Comparison of ENCODE assay signal across 19 cellular contexts in genomic region chr19:7545904-7546303, GRCh38. TPM values are rescaled to one million over a fixed set of nuclear protein-coding genes. Genes with fewer than 3 reads are reported as not detected.
DNase-seq lines count a peak whose midpoint lies in the region; ATAC-seq lines count a peak whose summit lies in the region.
"Had no signal": no experiment of that assay in that cellular context is flagged by ENCODE, and none has a peak within 500 bp of the region (broad histone marks: within the 10 kb centered on the region; RNA-seq: fewer than 3 reads in every experiment).

No MANE protein-coding gene starts in this region.

- peaks cover 21% of the 10 kb centered on the region for H3K4me1 Mint-ChIP-seq in activated CD4-positive, alpha-beta T cell treated with anti-CD3 and anti-CD28 coated beads for 36 hours
- peaks cover 6% of the 10 kb centered on the region for H3K4me1 Mint-ChIP-seq in central memory CD8-positive, alpha-beta T cell
- peaks cover 17 to 35% of the 10 kb centered on the region in 2 donors for H3K4me1 Mint-ChIP-seq in stimulated activated naive B cell treated with anti-CD40 and anti-IgM and Interleukin-4, amounts not matched to agents 10 μg/mL and 1 μg/mL and 100 μg/mL, for 72 hours
- peaks cover 4 to 9% (median 7%) of the 10 kb centered on the region in 3 donors for H3K4me1 Mint-ChIP-seq in CD8-positive, alpha-beta memory T cell

- peak; percentile 84 for ATAC-seq in activated CD4-positive, alpha-beta T cell treated with anti-CD3 and anti-CD28 coated beads for 36 hours
- no peak for ATAC-seq in central memory CD8-positive, alpha-beta T cell (replicated peaks; ENCODE audit: extremely low read depth, poor library complexity, severe bottlenecking)
- ATAC-seq in stimulated activated naive B cell treated with anti-CD40 and anti-IgM and Interleukin-4, amounts not matched to agents 10 μg/mL and 1 μg/mL and 100 μg/mL, for 72 hours (replicated peaks): peak; percentile 78 to 89
- ATAC-seq in HG03442 (IDR thresholded peaks at IDR 0.05; ENCODE audit: unreplicated experiment): no peak
- ATAC-seq: A549, body of pancreas had no signal

- H3K27ac Mint-ChIP-seq in activated CD4-positive, alpha-beta T cell treated with anti-CD3 and anti-CD28 coated beads for 36 hours: peak overlapping the region; percentile 69
- peak overlapping the region; percentile 3 for H3K27ac Mint-ChIP-seq in central memory CD8-positive, alpha-beta T cell (ENCODE audit: low read depth)
- H3K27ac Mint-ChIP-seq in stimulated activated naive B cell treated with anti-CD40 and anti-IgM and Interleukin-4, amounts not matched to agents 10 μg/mL and 1 μg/mL and 100 μg/mL, for 72 hours: no peak overlapping the region
- peak overlapping the region in 4 of 8 donors; percentile 2 to 91 (median 8) for H3K27ac Mint-ChIP-seq in CD8-positive, alpha-beta memory T cell

- intact Hi-C loops in activated CD4-positive, alpha-beta T cell treated with anti-CD3 and anti-CD28 coated beads for 36 hours (cut with DNase I, micrococcal nuclease): no loop called here

- POLR2A ChIA-PET in activated CD4-positive, alpha-beta T cell treated with anti-CD3 and anti-CD28 coated beads for 36 hours (lab: Charles Lee): no interaction called here
- POLR2A ChIA-PET in CD8-positive, alpha-beta memory T cell (lab: Charles Lee): no interaction called here

- no peak overlapping the region for H3K4me3 ChIP-seq in CD8-positive, alpha-beta memory T cell (ENCODE audit: low read length)
- H3K4me3 ChIP-seq: A549, body of pancreas, right atrium auricular region, tibial nerve had no signal

- H3K36me3 Mint-ChIP-seq in activated CD4-positive, alpha-beta T cell treated with anti-CD3 and anti-CD28 coated beads for 36 hours (ENCODE audit: low read depth): peaks cover 25% of the 10 kb centered on the region
- peaks cover 18% of the 10 kb centered on the region for H3K36me3 Mint-ChIP-seq in central memory CD8-positive, alpha-beta T cell (ENCODE audit: insufficient read depth)
- peaks cover 37 to 54% of the 10 kb centered on the region in 2 donors for H3K36me3 Mint-ChIP-seq in stimulated activated naive B cell treated with anti-CD40 and anti-IgM and Interleukin-4, amounts not matched to agents 10 μg/mL and 1 μg/mL and 100 μg/mL, for 72 hours
- H3K36me3 Mint-ChIP-seq in CD8-positive, alpha-beta memory T cell: peaks cover 0 to 49% (median 4%) of the 10 kb centered on the region in 3 donors

- H3K27ac ChIP-seq in CD8-positive, alpha-beta memory T cell (ENCODE audit: low read depth, low read length): no peak overlapping the region
- H3K27ac ChIP-seq: A549, right atrium auricular region had no signal

- peaks cover 13% of the 10 kb centered on the region for H3K36me3 ChIP-seq in CD8-positive, alpha-beta memory T cell (ENCODE audit: insufficient read depth, low read length)

- H3K27me3 Mint-ChIP-seq in activated CD4-positive, alpha-beta T cell treated with anti-CD3 and anti-CD28 coated beads for 36 hours: no peaks in the 10 kb centered on the region
- H3K27me3 Mint-ChIP-seq in central memory CD8-positive, alpha-beta T cell: no peaks in the 10 kb centered on the region
- no peaks in the 10 kb centered on the region for H3K27me3 Mint-ChIP-seq in stimulated activated naive B cell treated with anti-CD40 and anti-IgM and Interleukin-4, amounts not matched to agents 10 μg/mL and 1 μg/mL and 100 μg/mL, for 72 hours
- H3K27me3 Mint-ChIP-seq in CD8-positive, alpha-beta memory T cell: peaks cover 0 to 2% of the 10 kb centered on the region in 2 donors

- no peaks in the 10 kb centered on the region for H3K9me3 ChIP-seq in CD8-positive, alpha-beta memory T cell (ENCODE audit: low read length)
- H3K9me3 ChIP-seq: A549, body of pancreas, right atrium auricular region, tibial nerve had no signal

- no peak overlapping the region for H3K4me3 Mint-ChIP-seq in activated CD4-positive, alpha-beta T cell treated with anti-CD3 and anti-CD28 coated beads for 36 hours
- H3K4me3 Mint-ChIP-seq in central memory CD8-positive, alpha-beta T cell: no peak overlapping the region
- peak overlapping the region; percentile 7 to 17 for H3K4me3 Mint-ChIP-seq in stimulated activated naive B cell treated with anti-CD40 and anti-IgM and Interleukin-4, amounts not matched to agents 10 μg/mL and 1 μg/mL and 100 μg/mL, for 72 hours
- H3K4me3 Mint-ChIP-seq in CD8-positive, alpha-beta memory T cell: no peak overlapping the region

- CTCF ChIA-PET in activated CD4-positive, alpha-beta T cell treated with anti-CD3 and anti-CD28 coated beads for 36 hours (lab: Charles Lee): interaction anchor here (0.6 to 1.9 kb wide), 2 partner anchors 22 to 61 kb away, joined by 3 to 4 read pairs; no protein-coding TSS in a partner anchor
- CTCF ChIA-PET in CD8-positive, alpha-beta memory T cell (lab: Charles Lee): no interaction called here

- no peaks in the 10 kb centered on the region for H3K9me3 Mint-ChIP-seq in activated CD4-positive, alpha-beta T cell treated with anti-CD3 and anti-CD28 coated beads for 36 hours (ENCODE audit: low read depth)
- H3K9me3 Mint-ChIP-seq in central memory CD8-positive, alpha-beta T cell: no peaks in the 10 kb centered on the region
- H3K9me3 Mint-ChIP-seq in stimulated activated naive B cell treated with anti-CD40 and anti-IgM and Interleukin-4, amounts not matched to agents 10 μg/mL and 1 μg/mL and 100 μg/mL, for 72 hours: peaks cover 0 to 2% of the 10 kb centered on the region in 2 donors
- no peaks in the 10 kb centered on the region for H3K9me3 Mint-ChIP-seq in CD8-positive, alpha-beta memory T cell

- H3K4me1 ChIP-seq in CD8-positive, alpha-beta memory T cell (ENCODE audit: insufficient read depth, low read length): no peaks in the 10 kb centered on the region
- H3K4me1 ChIP-seq: A549 had no signal

- peak; percentile 48 for DNase-seq in activated CD4-positive, alpha-beta T cell treated with anti-CD3 and anti-CD28 coated beads for 36 hours
- no peak for DNase-seq in activated CD4-positive, alpha-beta T cell treated with anti-CD3 and anti-CD28 coated beads, Interleukin-2, amount 50 U/mL, for 1 hour
- peak; percentile 67 for DNase-seq in RPMI8226
- DNase-seq in central memory CD8-positive, alpha-beta T cell (ENCODE audit: low spot score in 2 of 2): no peak
- DNase-seq in stimulated activated naive B cell treated with anti-CD40 and anti-IgM and Interleukin-4, amounts not matched to agents 10 μg/mL and 1 μg/mL and 100 μg/mL, for 72 hours: no peak
- no peak for DNase-seq in stimulated activated CD4-positive, alpha-beta T cell treated with anti-CD3 and anti-CD28 coated beads, Interleukin-15, amount 100 ng/mL, for 24 hours
- no peak for DNase-seq in CD8-positive, alpha-beta memory T cell
- DNase-seq: body of pancreas, Calu3, dermis blood vessel endothelial cell, GDM1, IMR-90, mesenchymal stem cell, NCI-H2081 treated with DMSO at 0.1 percent for 48 hours, NCI-H69 had no signal

- no peaks in the 10 kb centered on the region for H3K27me3 ChIP-seq in CD8-positive, alpha-beta memory T cell (ENCODE audit: insufficient read depth, low read length, poor library complexity, severe bottlenecking)
- H3K27me3 ChIP-seq: body of pancreas, right atrium auricular region, tibial nerve had no signal

RNA-seq across cellular contexts. Expression of gene PNPLA6, which starts 10.4 kb away (rescaled TPM):
- 100 to 1,000 TPM in 1 of 2 experiments, 10 to 100 TPM in 1; 82.2 to 108 TPM for total RNA-seq in activated CD4-positive, alpha-beta T cell treated with anti-CD3 and anti-CD28 coated beads for 36 hours
- total RNA-seq in CD8-positive, alpha-beta memory T cell: 100 to 1,000 TPM; 112 to 117 TPM
- polyA plus RNA-seq in CD8-positive, alpha-beta memory T cell: 17.1 TPM

RNA-seq across cellular contexts. Expression of gene MCOLN1, which starts 23.5 kb away (rescaled TPM):
- total RNA-seq in activated CD4-positive, alpha-beta T cell treated with anti-CD3 and anti-CD28 coated beads for 36 hours: 1 to 10 TPM; 6.7 to 7.7 TPM
- 10 to 100 TPM; 19.4 to 19.6 TPM for total RNA-seq in CD8-positive, alpha-beta memory T cell
- 11.6 TPM for polyA plus RNA-seq in CD8-positive, alpha-beta memory T cell

RNA-seq across cellular contexts. Expression of gene ZNF358, which starts 30.0 kb away (rescaled TPM):
- 1 to 10 TPM; 5.1 to 8.5 TPM for total RNA-seq in activated CD4-positive, alpha-beta T cell treated with anti-CD3 and anti-CD28 coated beads for 36 hours
- total RNA-seq in CD8-positive, alpha-beta memory T cell: 1 to 10 TPM; 7.6 to 8.9 TPM
- polyA plus RNA-seq in CD8-positive, alpha-beta memory T cell: 2.5 TPM

RNA-seq across cellular contexts. Expression of gene CAMSAP3, which starts 49.8 kb away (rescaled TPM):
- under 1 TPM; 0.50 to 0.58 TPM for total RNA-seq in activated CD4-positive, alpha-beta T cell treated with anti-CD3 and anti-CD28 coated beads for 36 hours
- under 1 TPM; 0.24 to 0.31 TPM for total RNA-seq in CD8-positive, alpha-beta memory T cell
- polyA plus RNA-seq in CD8-positive, alpha-beta memory T cell: 0.07 TPM
- total RNA-seq: IMR-90, tibial nerve had no signal
- polyA plus RNA-seq: IMR-90 had no signal

RNA-seq across cellular contexts. Expression of gene PEX11G, which starts 57.1 kb away (rescaled TPM):
- 1 to 10 TPM in 1 of 2 experiments, under 1 TPM in 1; 0.51 to 1.1 TPM for total RNA-seq in activated CD4-positive, alpha-beta T cell treated with anti-CD3 and anti-CD28 coated beads for 36 hours
- total RNA-seq in CD8-positive, alpha-beta memory T cell: under 1 TPM; 0.94 to 0.95 TPM
- polyA plus RNA-seq in CD8-positive, alpha-beta memory T cell: 1.7 TPM

Comparison
In these comparisons a context has a peak if more than half of its experiments do, and no peak if none do; other contexts are left out.
1. DNase-seq: peak in activated CD4-positive, alpha-beta T cell treated with anti-CD3 and anti-CD28 coated beads for 36 hours (single experiment) and RPMI8226 (single experiment); none in activated CD4-positive, alpha-beta T cell treated with anti-CD3 and anti-CD28 coated beads, Interleukin-2, amount 50 U/mL, for 1 hour (single experiment), central memory CD8-positive, alpha-beta T cell (0 of 2), stimulated activated naive B cell treated with anti-CD40 and anti-IgM and Interleukin-4, amounts not matched to agents 10 μg/mL and 1 μg/mL and 100 μg/mL, for 72 hours (single experiment), stimulated activated CD4-positive, alpha-beta T cell treated with anti-CD3 and anti-CD28 coated beads, Interleukin-15, amount 100 ng/mL, for 24 hours (single experiment) and CD8-positive, alpha-beta memory T cell (0 of 5).
2. ATAC-seq: peak in activated CD4-positive, alpha-beta T cell treated with anti-CD3 and anti-CD28 coated beads for 36 hours (single experiment) and stimulated activated naive B cell treated with anti-CD40 and anti-IgM and Interleukin-4, amounts not matched to agents 10 μg/mL and 1 μg/mL and 100 μg/mL, for 72 hours (2 of 2); none in central memory CD8-positive, alpha-beta T cell (single experiment) and HG03442 (single experiment).
3. H3K4me3 Mint-ChIP-seq: peak in stimulated activated naive B cell treated with anti-CD40 and anti-IgM and Interleukin-4, amounts not matched to agents 10 μg/mL and 1 μg/mL and 100 μg/mL, for 72 hours (2 of 2); none in activated CD4-positive, alpha-beta T cell treated with anti-CD3 and anti-CD28 coated beads for 36 hours (single experiment), central memory CD8-positive, alpha-beta T cell (single experiment) and CD8-positive, alpha-beta memory T cell (0 of 7).